8 cellular contexts compared by ENCODE assay signal in genomic region chr17:1577186-1577585, GRCh38. TPM values are rescaled to one million over a fixed set of nuclear protein-coding genes. Genes with fewer than 3 reads are reported as not detected.
DNase-seq lines count a peak whose midpoint lies in the region; ATAC-seq and TF ChIP-seq lines count a peak whose summit lies in the region.

No MANE protein-coding gene starts in this region.

- no peaks in the 10 kb centered on the region for H3K9me3 ChIP-seq in SK-N-SH
- no peaks in the 10 kb centered on the region for H3K9me3 ChIP-seq in fibroblast of lung (ENCODE audit: control insufficient read depth, insufficient read depth, low read depth, low read length)
- no peaks in the 10 kb centered on the region for H3K9me3 ChIP-seq in neuronal stem cell (replicated peaks in 1 of 2; ENCODE audit: control insufficient read depth in 2 of 2, insufficient read depth in 1 of 2, low read depth in 1 of 2, low read length in 2 of 2)

- peak overlapping the region; percentile 15 for H3K4me3 ChIP-seq in GM12875 (ENCODE audit: low read depth, low read length)
- H3K4me3 ChIP-seq in SK-N-SH (ENCODE audit: low read depth in 2 of 2, low read length in 1 of 2) = no peak overlapping the region
- H3K4me3 ChIP-seq in fibroblast of lung (replicated peaks in 1 of 4; ENCODE audit: control extremely low read depth in 1 of 4, insufficient read depth in 1 of 4, low read depth in 3 of 4, low read length in 4 of 4) = no peak overlapping the region
- no peak overlapping the region for H3K4me3 ChIP-seq in neuronal stem cell (ENCODE audit: low read length in 2 of 2)

- ATAC-seq in HG02763 (IDR thresholded peaks at IDR 0.05; ENCODE audit: unreplicated experiment) = no peak

- peaks cover 5% of the 10 kb centered on the region for H3K27me3 Mint-ChIP-seq in glutamatergic neuron (ENCODE audit: unreplicated experiment)

- H3K27me3 ChIP-seq in SK-N-SH (ENCODE audit: insufficient read depth) = no peaks in the 10 kb centered on the region
- H3K27me3 ChIP-seq in fibroblast of lung (ENCODE audit: control insufficient read depth, insufficient read depth, low read length) = no peaks in the 10 kb centered on the region
- no peaks in the 10 kb centered on the region for H3K27me3 ChIP-seq in neuronal stem cell (ENCODE audit: control insufficient read depth in 3 of 3, insufficient read depth in 3 of 3, low read depth in 1 of 3, low read length in 3 of 3)

- peak overlapping the region; percentile 40 to 67 for H3K27ac ChIP-seq in SK-N-SH (ENCODE audit: low read depth in 2 of 2, low read length in 1 of 2)
- peak overlapping the region; percentile 62 for H3K27ac ChIP-seq in fibroblast of lung (ENCODE audit: insufficient read depth, low read length)
- H3K27ac ChIP-seq in neuronal stem cell (replicated peaks; ENCODE audit: low read length) = no peak overlapping the region

- H3K23ac ChIP-seq in neuronal stem cell (ENCODE audit: low read depth, low read length, poor library complexity) = no peak overlapping the region

- peak overlapping the region; percentile 53 for H2AFZ ChIP-seq in SK-N-SH (ENCODE audit: low read depth)
- H2AFZ ChIP-seq in fibroblast of lung (ENCODE audit: low read length) = peak overlapping the region; percentile 45
- no peak overlapping the region for H2AFZ ChIP-seq in neuronal stem cell (ENCODE audit: low read length)

- peaks cover 12% of the 10 kb centered on the region for H3F3A ChIP-seq in SK-N-SH (replicated peaks; ENCODE audit: insufficient read depth)

- no peak overlapping the region for H3K4me3 Mint-ChIP-seq in glutamatergic neuron (ENCODE audit: unreplicated experiment)

- TF ChIP-seq CTCF in GM12875 (IDR thresholded peaks at IDR 0.05; ENCODE audit: borderline replicate concordance, insufficient read depth, low read depth, low read length) = no peak
- TF ChIP-seq CTCF in SK-N-SH (IDR thresholded peaks at IDR 0.05) = no peak
- TF ChIP-seq CTCF in fibroblast of lung (conservative IDR thresholded peaks at IDR 0.05 in 1 of 2, IDR thresholded peaks at IDR 0.05 in 1 of 2; ENCODE audit: low read depth in 1 of 2, low read length in 2 of 2) = no peak
- TF ChIP-seq CTCF in glutamatergic neuron (IDR thresholded peaks at IDR 0.05; ENCODE audit: partially characterized antibody, unreplicated experiment) = no peak

- TF ChIP-seq RAD21 in SK-N-SH (IDR thresholded peaks at IDR 0.05; ENCODE audit: low read length) = no peak

- WGBS in SK-N-SH (ENCODE audit: low lambda C conversion rate) = no CpG with 5 or more reads among the region's 12 CpGs
- no CpG with 5 or more reads among the region's 12 CpGs for WGBS in neuronal stem cell (ENCODE audit: extremely low coverage in 2 of 2, insufficient read length in 2 of 2, insufficient replicate concordance in 1 of 2), 2 donors

- no peak for DNase-seq in SK-N-SH
- DNase-seq in fibroblast of lung (ENCODE audit: low read depth in 2 of 2) = peak; percentile 92 to 94
- no peak for DNase-seq in neuronal stem cell (ENCODE audit: low spot score)
- DNase-seq in glutamatergic neuron = no peak
- no peak for DNase-seq in NCI-H446 treated with DMSO at 0.1 percent for 48 hours (lab: John Stamatoyannopoulos, UW)
- DNase-seq in activated CD4-positive, CD25-positive, alpha-beta regulatory T cell treated with anti-CD3 and anti-CD28 coated beads, Interleukin-2, amount 50 U/mL, for 72 hours = no peak

- H3K27ac Mint-ChIP-seq in glutamatergic neuron (ENCODE audit: unreplicated experiment) = no peak overlapping the region

- H3K18ac ChIP-seq in neuronal stem cell (ENCODE audit: low read length) = no peak overlapping the region

- 0 out of 4 replicates have a peak, but pooled peaks of 1 of the 2 experiments have one; percentile 13 for TF ChIP-seq EP300 in SK-N-SH (IDR thresholded peaks at IDR 0.05; ENCODE audit: borderline replicate concordance in 1 of 2, low read depth in 1 of 2, low read length in 1 of 2)

- H2BK5ac ChIP-seq in neuronal stem cell (ENCODE audit: low read length) = no peak overlapping the region

- H3K4ac ChIP-seq in neuronal stem cell (ENCODE audit: low read length) = no peak overlapping the region

- no peak overlapping the region for H4K8ac ChIP-seq in neuronal stem cell (ENCODE audit: low read depth, low read length)

- no peaks in the 10 kb centered on the region for H3K36me3 Mint-ChIP-seq in glutamatergic neuron (ENCODE audit: unreplicated experiment)

- H2AK5ac ChIP-seq in neuronal stem cell (ENCODE audit: low read depth, low read length) = no peak overlapping the region

- H3K4me1 ChIP-seq in SK-N-SH (ENCODE audit: control insufficient read depth in 1 of 2, insufficient read depth in 2 of 2, low read depth in 1 of 2, low read length in 1 of 2) = peaks cover 9 to 10% of the 10 kb centered on the region in 2 experiments; a peak in 1 of 4 replicates
- peaks cover 5% of the 10 kb centered on the region for H3K4me1 ChIP-seq in fibroblast of lung (ENCODE audit: control insufficient read depth, extremely low read depth, insufficient read depth, low read length)
- H3K4me1 ChIP-seq in neuronal stem cell (ENCODE audit: control insufficient read depth in 2 of 2, insufficient read depth in 1 of 2, low read depth in 1 of 2, low read length in 2 of 2) = no peaks in the 10 kb centered on the region

- POLR2A ChIA-PET in SK-N-SH (lab: Yijun Ruan, JAX) = no interaction called here

- CTCF ChIA-PET in SK-N-SH (lab: Yijun Ruan, JAX) = no interaction called here

- H2BK120ac ChIP-seq in neuronal stem cell (ENCODE audit: low read depth, low read length) = no peak overlapping the region

- H3K79me2 ChIP-seq in SK-N-SH (ENCODE audit: insufficient read depth) (no peaks in the 10 kb centered on the region), fibroblast of lung (ENCODE audit: control insufficient read depth, insufficient read depth, low read length) (no peaks in the 10 kb centered on the region)

- peak overlapping the region; percentile 79 for H3K14ac ChIP-seq in neuronal stem cell (ENCODE audit: low read length)

- peaks cover 8% of the 10 kb centered on the region for H3K4me1 Mint-ChIP-seq in glutamatergic neuron (ENCODE audit: low read depth, unreplicated experiment)

- H3K9me2 ChIP-seq in SK-N-SH = no peaks in the 10 kb centered on the region

- no peak overlapping the region for H4K91ac ChIP-seq in neuronal stem cell (ENCODE audit: low read depth, low read length, poor library complexity)

- H2BK15ac ChIP-seq in neuronal stem cell (ENCODE audit: low read length) = no peak overlapping the region

- no peaks in the 10 kb centered on the region for H4K20me1 ChIP-seq in SK-N-SH (ENCODE audit: insufficient read depth)
- no peaks in the 10 kb centered on the region for H4K20me1 ChIP-seq in fibroblast of lung (ENCODE audit: control insufficient read depth, extremely low read depth, insufficient read depth, low read length)

- no peak overlapping the region for H2BK12ac ChIP-seq in neuronal stem cell (ENCODE audit: low read length)

- peak overlapping the region; percentile 20; the same call in 1 of the 2 replicates for H3K9ac ChIP-seq in SK-N-SH
- no peak overlapping the region for H3K9ac ChIP-seq in fibroblast of lung (ENCODE audit: insufficient read depth, low read length)
- peak overlapping the region; percentile 30 for H3K9ac ChIP-seq in neuronal stem cell (ENCODE audit: low read depth, low read length, poor library complexity)

- no peaks in the 10 kb centered on the region for H3K79me1 ChIP-seq in neuronal stem cell (ENCODE audit: low read depth, low read length)

- H3K9me3 Mint-ChIP-seq in glutamatergic neuron (ENCODE audit: unreplicated experiment) = peaks cover 3% of the 10 kb centered on the region

- H3K36me3 ChIP-seq in SK-N-SH (replicated peaks in 1 of 2; ENCODE audit: control insufficient read depth in 1 of 2, insufficient read depth in 2 of 2, low read length in 1 of 2) = no peaks in the 10 kb centered on the region
- H3K36me3 ChIP-seq in fibroblast of lung (ENCODE audit: control insufficient read depth, insufficient read depth, low read length) = no peaks in the 10 kb centered on the region
- H3K36me3 ChIP-seq in neuronal stem cell (replicated peaks in 1 of 2; ENCODE audit: control insufficient read depth in 2 of 2, insufficient read depth in 2 of 2, low read length in 2 of 2) = peaks cover 0 to 64% of the 10 kb centered on the region in 2 donors

- H3K4me2 ChIP-seq in SK-N-SH (peak overlapping the region; percentile 34; the same call in 1 of the 2 replicates), fibroblast of lung (ENCODE audit: extremely low read depth, insufficient read depth, low read length) (no peak overlapping the region), neuronal stem cell (ENCODE audit: insufficient read depth, low read length, poor library complexity, severe bottlenecking) (no peak overlapping the region)

TF ChIP-seq in SK-N-SH, 30 proteins besides CTCF, POLR2A, EP300 and RAD21 (continues in another document):
- TF ChIP-seq USF2 (IDR thresholded peaks at IDR 0.05; ENCODE audit: borderline replicate concordance, low read depth, low read length) = no peak
- TF ChIP-seq CHD2 (IDR thresholded peaks at IDR 0.05; ENCODE audit: low read length, partially characterized antibody) = no peak

RNA-seq across cellular contexts. Expression of gene PITPNA, which starts 14.6 kb away (rescaled TPM):
- polyA plus RNA-seq in SK-N-SH (2012; rRNA removed) (49.1 and 50.4 TPM in 2 replicates), fibroblast of lung (58.3 and 63.6 TPM in 2 replicates)
- 61.3 and 63.1 TPM in 2 replicates for polyA plus RNA-seq in SK-N-SH (2012; cell fraction: cytosol; rRNA removed)
- 43.3 and 69.1 TPM in 2 replicates for polyA plus RNA-seq in SK-N-SH (2012; cell fraction: nucleus; rRNA removed)
- total RNA-seq in fibroblast of lung (10.8 and 12.6 TPM in 2 replicates), glutamatergic neuron (ENCODE audit: unreplicated experiment) (65.5 TPM)
- 56.0 and 56.6 TPM in 2 replicates for polyA plus RNA-seq in fibroblast of lung (2012)
- 65.7 and 67.9 TPM in 2 replicates for polyA minus RNA-seq in fibroblast of lung (ENCODE audit: low replicate concordance)
- 62.6 TPM for polyA plus RNA-seq in neuronal stem cell (2013, experiment 1 of 2)
- 64.6 TPM for polyA plus RNA-seq in neuronal stem cell (2013, experiment 2 of 2)

RNA-seq across cellular contexts. Expression of gene SLC43A2, which starts 51.4 kb away (rescaled TPM):
- polyA plus RNA-seq in SK-N-SH (2012; rRNA removed) = 9.8 and 11.0 TPM in 2 replicates
- 4.7 and 8.6 TPM in 2 replicates for polyA plus RNA-seq in SK-N-SH (2012; cell fraction: cytosol; rRNA removed)
- polyA plus RNA-seq in SK-N-SH (2012; cell fraction: nucleus; rRNA removed) = 11.1 and 14.5 TPM in 2 replicates
- total RNA-seq in fibroblast of lung = 2.3 and 8.4 TPM in 2 replicates
- polyA plus RNA-seq in fibroblast of lung = 7.4 and 13.7 TPM in 2 replicates
- polyA plus RNA-seq in fibroblast of lung (2012) = 10.7 and 13.5 TPM in 2 replicates
- polyA minus RNA-seq in fibroblast of lung (ENCODE audit: low replicate concordance) = 24.2 and 38.1 TPM in 2 replicates
- 11.3 TPM for polyA plus RNA-seq in neuronal stem cell (2013, experiment 1 of 2)
- 11.0 TPM for polyA plus RNA-seq in neuronal stem cell (2013, experiment 2 of 2)
- 31.3 TPM for total RNA-seq in glutamatergic neuron (ENCODE audit: unreplicated experiment)

Comparison
In these comparisons a context has a peak if more than half of its experiments do, and no peak if none do; other contexts are left out.
1. DNase-seq: peak in fibroblast of lung (2 of 2); none in SK-N-SH (single experiment), neuronal stem cell (single experiment), glutamatergic neuron (single experiment), NCI-H446 treated with DMSO at 0.1 percent for 48 hours (single experiment) and activated CD4-positive, CD25-positive, alpha-beta regulatory T cell treated with anti-CD3 and anti-CD28 coated beads, Interleukin-2, amount 50 U/mL, for 72 hours (single experiment).